In genomic region chr5:16936150-16937022, GRCh38 we compare ENCODE assay signal across 8 cellular contexts. TPM values are rescaled to one million over a fixed set of nuclear protein-coding genes. Genes with fewer than 3 reads are reported as not detected.
DNase-seq lines count a peak whose midpoint lies in the region; ATAC-seq, FAIRE-seq and TF ChIP-seq lines count a peak whose summit lies in the region.

MYO10 (minus strand) TSS chr5:16936288; CDS start chr5:16935808, 480 bp downstream.

- no peak within 1 kb of the TSS for H2AFZ ChIP-seq in HepG2 (ENCODE audit: low read length)

- H3K4me3 ChIP-seq in dorsolateral prefrontal cortex (peak within 1 kb of the TSS; percentile 27 to 83 (median 62)), HepG2 (replicated peaks in 1 of 3; ENCODE audit: insufficient read depth in 1 of 3, low read depth in 2 of 3, low read length in 3 of 3) (peak within 1 kb of the TSS; percentile 41 to 68 (median 56))

- H3K4me3 Mint-ChIP-seq in activated CD4-positive, alpha-beta T cell treated with anti-CD3 and anti-CD28 coated beads for 36 hours = peak within 1 kb of the TSS; percentile 75

- intact Hi-C loops in activated CD4-positive, alpha-beta T cell treated with anti-CD3 and anti-CD28 coated beads for 36 hours (cut with DNase I, micrococcal nuclease) = loop anchor here (2.0 to 10.0 kb wide), 3 partner anchors 142 to 472 kb away; partner anchors contain the start of gene ZNF622 (in 2 of the 2)
- intact Hi-C loops in dorsolateral prefrontal cortex (cut with DNase I) (loop anchor here in 1 of 2 donors (10.0 kb wide), 1 partner anchor 248 kb away; no protein-coding TSS in a partner anchor), HepG2 (cut with micrococcal nuclease; ENCODE audit: unreplicated experiment) (no loop called here)

- no peaks in the 10 kb centered on the region for H3K36me3 ChIP-seq in HepG2 (replicated peaks in 1 of 2; ENCODE audit: control insufficient read depth in 1 of 2, insufficient read depth in 2 of 2, low read length in 2 of 2)

- POLR2A ChIA-PET in activated CD4-positive, alpha-beta T cell treated with anti-CD3 and anti-CD28 coated beads for 36 hours (lab: Charles Lee) = no interaction called here
- POLR2A ChIA-PET in HepG2 (lab: Yijun Ruan, JAX) = no interaction called here

- H3K27me3 ChIP-seq in dorsolateral prefrontal cortex = peaks cover 0 to 68% (median 53%) of the 10 kb centered on the region in 45 donors
- peaks cover 5 to 37% of the 10 kb centered on the region in 2 experiments; a peak in 3 of 5 replicates for H3K27me3 ChIP-seq in HepG2 (ENCODE audit: control insufficient read depth in 1 of 2, insufficient read depth in 2 of 2, low read length in 2 of 2)

- no peaks in the 10 kb centered on the region for H3K79me2 ChIP-seq in HepG2 (ENCODE audit: insufficient read depth, low read length)

- H3K27ac Mint-ChIP-seq in activated CD4-positive, alpha-beta T cell treated with anti-CD3 and anti-CD28 coated beads for 36 hours = peak within 1 kb of the TSS; percentile 4

- peak; percentile 66 for DNase-seq in GM13976 (ENCODE audit: low spot score)
- peak; percentile 70 for DNase-seq in NCI-H226
- DNase-seq in activated CD4-positive, alpha-beta T cell treated with anti-CD3 and anti-CD28 coated beads for 36 hours = peak; percentile 86
- DNase-seq in dorsolateral prefrontal cortex = peak in 8 of 10 donors; percentile 12 to 63 (median 34)
- DNase-seq in HepG2 (ENCODE audit: low spot score) = no peak
- peak; percentile 73 for DNase-seq in stimulated activated CD4-positive, alpha-beta T cell treated with anti-CD3 and anti-CD28 coated beads, Interleukin-1b, Interleukin-23, amount 100 ng/mL, for 48 hours

- H3K9me3 ChIP-seq in HepG2 (ENCODE audit: low read length) = no peaks in the 10 kb centered on the region

- FAIRE-seq in HepG2 (lab: Jason Lieb, UNC) = no peak

- H3K4me2 ChIP-seq in HepG2 (ENCODE audit: low read depth, low read length) = peak within 1 kb of the TSS; percentile 82

- H3K27ac ChIP-seq in dorsolateral prefrontal cortex (peak within 1 kb of the TSS in 26 of 59 donors; percentile 3 to 80 (median 44)), HepG2 (ENCODE audit: extremely low read length, insufficient read depth, low read length) (no peak within 1 kb of the TSS)

- 2% methylated on average over 28 of the region's 71 CpGs for WGBS in HepG2 (ENCODE audit: low lambda C conversion rate)

- H3K9ac ChIP-seq in HepG2 (ENCODE audit: insufficient read depth, low read depth, low read length) = no peak within 1 kb of the TSS

- H3K36me3 Mint-ChIP-seq in activated CD4-positive, alpha-beta T cell treated with anti-CD3 and anti-CD28 coated beads for 36 hours (ENCODE audit: low read depth) = no peaks in the 10 kb centered on the region

- H3K9me3 Mint-ChIP-seq in activated CD4-positive, alpha-beta T cell treated with anti-CD3 and anti-CD28 coated beads for 36 hours (ENCODE audit: low read depth) = no peaks in the 10 kb centered on the region

- TF ChIP-seq POLR2A in HepG2 (IDR thresholded peaks at IDR 0.05; ENCODE audit: insufficient read depth in 1 of 2, low read depth in 2 of 2, low read length in 2 of 2) = no peak

- TF ChIP-seq RAD21 in HepG2 (CRISPR knock-in tag; IDR thresholded peaks at IDR 0.05) = no peak

- no peak for TF ChIP-seq EP300 in HepG2 (IDR thresholded peaks at IDR 0.05; ENCODE audit: low read depth in 2 of 2, low read length in 2 of 2)
- TF ChIP-seq EP300 in HepG2 (CRISPR knock-in tag; IDR thresholded peaks at IDR 0.05; ENCODE audit: borderline replicate concordance) = no peak

- in situ Hi-C loops in GM13976 (cut with MboI; ENCODE audit: low sequenced_read_pairs, unreplicated experiment) = no loop called here
- in situ Hi-C loops in HepG2 (cut with HindIII; ENCODE audit: extremely low pct_ligation_motif_present, low pct_unique_long_range_greater_than_20kb) = loop anchor here (10.0 kb wide), 1 partner anchor 248 kb away; no protein-coding TSS in a partner anchor

- CTCF ChIA-PET in activated CD4-positive, alpha-beta T cell treated with anti-CD3 and anti-CD28 coated beads for 36 hours (lab: Charles Lee) = no interaction called here
- CTCF ChIA-PET in HepG2 (lab: Yijun Ruan, JAX; ENCODE audit: low intra/inter-chr PET ratio, low total read pairs) = no interaction called here

- peak; percentile 51 for ATAC-seq in HG02798 (IDR thresholded peaks at IDR 0.05; ENCODE audit: poor library complexity, unreplicated experiment)
- ATAC-seq in activated CD4-positive, alpha-beta T cell treated with anti-CD3 and anti-CD28 coated beads for 36 hours = peak; percentile 90
- peak; percentile 89 for ATAC-seq in HepG2
- no peak for ATAC-seq in HG03469 (IDR thresholded peaks at IDR 0.05; ENCODE audit: unreplicated experiment)

- H3K4me1 ChIP-seq in HepG2 (ENCODE audit: insufficient read depth, low read length) = peaks cover 18% of the 10 kb centered on the region

- H3K4me1 Mint-ChIP-seq in activated CD4-positive, alpha-beta T cell treated with anti-CD3 and anti-CD28 coated beads for 36 hours = peaks cover 22% of the 10 kb centered on the region

- no TSS peak for BruUV-seq in HepG2 (replicated peaks; lab: Mats Ljungman, UMichigan)

- TF ChIP-seq CTCF in GM13976 (IDR thresholded peaks at IDR 0.05; ENCODE audit: borderline replicate concordance, control extremely low read depth, extremely low read depth, insufficient read depth, missing control alignments) (no peak), dorsolateral prefrontal cortex (IDR thresholded peaks at IDR 0.05 in 54 of 56, conservative IDR thresholded peaks at IDR 0.05 in 2 of 56; ENCODE audit: low read depth in 1 of 56, partially characterized antibody in 56 of 56) (no peak), HepG2 (CRISPR knock-in tag; IDR thresholded peaks at IDR 0.05) (no peak)

- peaks cover 62% of the 10 kb centered on the region for H3K27me3 Mint-ChIP-seq in activated CD4-positive, alpha-beta T cell treated with anti-CD3 and anti-CD28 coated beads for 36 hours

- H4K20me1 ChIP-seq in HepG2 (ENCODE audit: insufficient read depth, low read length) = no peaks in the 10 kb centered on the region; the same call in 1 of the 2 replicates

TF ChIP-seq in HepG2, 621 proteins besides CTCF, POLR2A, EP300 and RAD21 (continues in another document):
- TF ChIP-seq, protein P1, sequence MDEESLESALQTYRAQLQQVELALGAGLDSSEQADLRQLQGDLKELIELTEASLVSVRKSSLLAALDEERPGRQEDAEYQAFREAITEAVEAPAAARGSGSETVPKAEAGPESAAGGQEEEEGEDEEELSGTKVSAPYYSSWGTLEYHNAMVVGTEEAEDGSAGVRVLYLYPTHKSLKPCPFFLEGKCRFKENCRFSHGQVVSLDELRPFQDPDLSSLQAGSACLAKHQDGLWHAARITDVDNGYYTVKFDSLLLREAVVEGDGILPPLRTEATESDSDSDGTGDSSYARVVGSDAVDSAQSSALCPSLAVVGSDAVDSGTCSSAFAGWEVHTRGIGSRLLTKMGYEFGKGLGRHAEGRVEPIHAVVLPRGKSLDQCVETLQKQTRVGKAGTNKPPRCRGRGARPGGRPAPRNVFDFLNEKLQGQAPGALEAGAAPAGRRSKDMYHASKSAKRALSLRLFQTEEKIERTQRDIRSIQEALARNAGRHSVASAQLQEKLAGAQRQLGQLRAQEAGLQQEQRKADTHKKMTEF (CRISPR knock-in tag; IDR thresholded peaks at IDR 0.05) = 0 out of 2 replicates have a peak, but pooled peaks have one; percentile 26
- TF ChIP-seq FOXM1 (CRISPR knock-in tag; IDR thresholded peaks at IDR 0.05) (no peak), ZFP36L1 (CRISPR knock-in tag; IDR thresholded peaks at IDR 0.05) (no peak), ZSCAN29 (CRISPR knock-in tag; conservative IDR thresholded peaks at IDR 0.05) (no peak), ZBTB46 (CRISPR knock-in tag; IDR thresholded peaks at IDR 0.05; ENCODE audit: borderline replicate concordance) (no peak), TGIF2 (CRISPR knock-in tag; IDR thresholded peaks at IDR 0.05) (no peak), ZNF792 (CRISPR knock-in tag; IDR thresholded peaks at IDR 0.05) (0 out of 2 replicates have a peak, but pooled peaks have one; percentile 5)

RNA-seq across cellular contexts. Expression of gene MYO10, which starts in this region (rescaled TPM):
- under 1 TPM; 0.23 to 0.28 TPM for total RNA-seq in activated CD4-positive, alpha-beta T cell treated with anti-CD3 and anti-CD28 coated beads for 36 hours
- total RNA-seq in dorsolateral prefrontal cortex (100 to 1,000 TPM in 13 of 120 experiments, 10 to 100 TPM in 107; 35.7 to 202 (median 74.8) TPM), HepG2 (2016; rRNA removed; fragmentation: Illumina TruSeq; extraction: Trizol) (14.0 and 14.8 TPM in 2 replicates)
- total RNA-seq in HepG2 (2016; cell fraction: cytosol; rRNA removed; fragmentation: Illumina TruSeq; extraction: Trizol; ENCODE audit: low read depth) = 0.71 and 1.1 TPM in 2 replicates
- 12.7 and 14.5 TPM in 2 replicates for total RNA-seq in HepG2 (2016; cell fraction: insoluble cytoplasmic fraction; rRNA removed; fragmentation: Illumina TruSeq; extraction: Trizol)
- total RNA-seq in HepG2 (2016; cell fraction: membrane; rRNA removed; fragmentation: Illumina TruSeq; extraction: Trizol) = 2.1 and 2.5 TPM in 2 replicates
- 13.7 and 14.0 TPM in 2 replicates for total RNA-seq in HepG2 (2016; cell fraction: nucleus; rRNA removed; fragmentation: Illumina TruSeq; extraction: Trizol)
- polyA plus RNA-seq in HepG2 (2011; rRNA removed) = 4.5 and 6.2 TPM in 2 replicates
- polyA plus RNA-seq in HepG2 (2011; cell fraction: cytosol; rRNA removed) = 4.8 and 5.4 TPM in 2 replicates
- 9.9 and 11.4 TPM in 2 replicates for polyA plus RNA-seq in HepG2 (2011; cell fraction: nucleus; rRNA removed)
- 16.8 and 17.6 TPM in 2 replicates for polyA plus RNA-seq in HepG2 (2012)
- 0.22 and 0.27 TPM in 2 replicates for polyA plus RNA-seq in HepG2 (2016; cell fraction: cytosol; fragmentation: Illumina TruSeq; extraction: Trizol; ENCODE audit: low read depth)
- polyA plus RNA-seq in HepG2 (2016; cell fraction: insoluble cytoplasmic fraction; fragmentation: Illumina TruSeq; extraction: Trizol; ENCODE audit: low read depth) = 8.5 and 10.2 TPM in 2 replicates
- 0.73 and 0.76 TPM in 2 replicates for polyA plus RNA-seq in HepG2 (2016; cell fraction: membrane; fragmentation: Illumina TruSeq; extraction: Trizol; ENCODE audit: low read depth)
- polyA plus RNA-seq in HepG2 (2016; cell fraction: nucleus; fragmentation: Illumina TruSeq; extraction: Trizol; ENCODE audit: insufficient read depth, low read depth) = 10.0 and 10.4 TPM in 2 replicates
- 16.0 and 20.3 TPM in 2 replicates for polyA minus RNA-seq in HepG2 (2011; rRNA and poly(A)+ RNA removed; ENCODE audit: low replicate concordance)
- polyA minus RNA-seq in HepG2 (2011; cell fraction: cytosol; rRNA and poly(A)+ RNA removed) = 9.8 and 12.3 TPM in 2 replicates
- 23.9 and 27.7 TPM in 2 replicates for polyA minus RNA-seq in HepG2 (2011; cell fraction: nucleus; rRNA and poly(A)+ RNA removed)

Comparison
In these comparisons a context has a peak if more than half of its experiments do, and no peak if none do; other contexts are left out.
1. Peak in DNase-seq and ATAC-seq in activated CD4-positive, alpha-beta T cell treated with anti-CD3 and anti-CD28 coated beads for 36 hours; RNA of the gene not detected or under 1 TPM.